Comparison of ENCODE assay signal across 23 cellular contexts in the genomic region with DNA sequence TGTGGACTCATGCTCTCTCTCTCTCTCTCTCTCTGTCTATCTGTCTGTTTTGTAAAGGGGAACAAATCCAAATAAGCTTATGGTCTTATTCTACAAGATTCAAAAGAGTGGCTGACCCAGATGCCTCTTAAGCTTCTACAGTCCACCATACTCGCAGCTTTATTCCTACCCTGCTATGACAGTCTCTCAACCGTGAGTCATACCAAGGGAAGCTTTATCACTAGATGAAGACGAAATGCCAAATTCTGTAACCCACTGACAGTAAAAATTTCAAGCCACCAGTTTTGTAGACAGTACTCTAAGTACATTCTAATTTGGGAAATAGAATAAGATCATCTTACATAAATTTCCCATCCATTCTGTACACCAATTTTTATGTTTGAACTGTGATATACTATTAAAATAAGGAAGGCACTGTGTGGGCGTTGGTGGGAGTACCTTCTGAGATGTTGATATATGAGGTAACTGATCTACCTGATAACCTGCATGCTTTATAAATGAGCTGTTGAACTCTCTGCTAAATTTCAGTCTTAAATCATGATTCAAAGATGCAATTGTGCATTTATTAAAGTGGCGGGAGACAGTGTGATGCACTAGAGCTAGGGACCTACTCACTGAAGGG.
DNase-seq lines count a peak whose midpoint lies in the region; ATAC-seq and TF ChIP-seq lines count a peak whose summit lies in the region.
"Had no signal": no experiment of that assay in that cellular context is flagged by ENCODE, and none has a peak within 500 bp of the region (broad histone marks: within the 10 kb centered on the region; RNA-seq: fewer than 3 reads in every experiment).

No MANE protein-coding gene starts in this region.

- H3K4me3 ChIP-seq in cardiac fibroblast (replicated peaks in 1 of 2; ENCODE audit: low read depth in 2 of 2, low read length in 2 of 2), result no peak overlapping the region
- H3K4me3 ChIP-seq: left ventricle myocardium inferior, upper lobe of right lung had no signal

- peak; percentile 31 for DNase-seq in A172 (ENCODE audit: low spot score)
- peak; percentile 40 for DNase-seq in NCI-H226
- peak; percentile 8 to 24 for DNase-seq in cardiac fibroblast (ENCODE audit: low read depth in 2 of 2)
- DNase-seq in midbrain (lab: John Stamatoyannopoulos, UW), result peak; percentile 6
- DNase-seq in activated gamma-delta T cell (lab: John Stamatoyannopoulos, UW), result no peak
- DNase-seq in SKM-1 treated with dmso at 0.1 percent for 144 hours (lab: John Stamatoyannopoulos, UW; ENCODE audit: unreplicated experiment), result no peak
- no peak for DNase-seq in T-helper 9 cell
- DNase-seq: activated naive CD8-positive, alpha-beta T cell treated with anti-CD3 and anti-CD28 coated beads, Interleukin-2, amount 10 ng/mL, durations not matched to agents 7 days and 5 days; BE2C; cerebellar nuclear complex; DMS53; erythroblast; foreskin melanocyte; H7; Karpas-422; left ventricle myocardium inferior; NCI-H524; posterior cingulate gyrus; stimulated activated CD8-positive, alpha-beta memory T cell treated with anti-CD3 and anti-CD28 coated beads, Interleukin-4, amount 100 ng/mL, for 48 hours; upper lobe of right lung had no signal

- ATAC-seq in HG03139 (IDR thresholded peaks at IDR 0.05; ENCODE audit: unreplicated experiment), result no peak
- ATAC-seq: sciatic nerve, upper lobe of right lung, WTC11 had no signal

- no peak for TF ChIP-seq CTCF in cardiac fibroblast (IDR thresholded peaks at IDR 0.05; ENCODE audit: low read depth, low read length)

Comparison
In these comparisons a context has a peak if more than half of its experiments do, and no peak if none do; other contexts are left out.
1. DNase-seq: peak in A172 (single experiment), NCI-H226 (single experiment), cardiac fibroblast (2 of 2) and midbrain (single experiment); none in activated gamma-delta T cell (single experiment), SKM-1 treated with dmso at 0.1 percent for 144 hours (single experiment) and T-helper 9 cell (single experiment).